Comparison of ENCODE assay signal across 8 cellular contexts in genomic region chr4:70838972-70839536, GRCh38.
A peak's percentile ranks its signal among the peaks of the same experiment; 100 is the strongest.
DNase-seq lines count a peak whose midpoint lies in the region; ATAC-seq and TF ChIP-seq lines count a peak whose summit lies in the region.

No MANE protein-coding gene starts in this region.

- ATAC-seq in GM19351 (IDR thresholded peaks at IDR 0.05; ENCODE audit: unreplicated experiment) (peak; percentile 55), HG03457 (IDR thresholded peaks at IDR 0.05; ENCODE audit: unreplicated experiment) (peak; percentile 54)

- DNase-seq in NOMO-1 treated with dmso at 0.1 percent for 144 hours (lab: John Stamatoyannopoulos, UW; ENCODE audit: unreplicated experiment) (peak; percentile 37), activated T-cell treated with anti-CD3 and anti-CD28 coated beads for 48 hours (ENCODE audit: low read depth) (peak; percentile 67), erythroblast (lab: John Stamatoyannopoulos, UW) (peak; percentile 85 to 88)
- peak; percentile 72 for DNase-seq in stimulated activated CD8-positive, alpha-beta memory T cell treated with anti-CD3 and anti-CD28 coated beads, Interleukin-4, amount 100 ng/mL, for 48 hours

- no peaks in the 10 kb centered on the region for H3K36me3 ChIP-seq in mucosa of stomach (ENCODE audit: control insufficient read depth, insufficient read depth, low read length)

- TF ChIP-seq CTCF in C4-2B (conservative IDR thresholded peaks at IDR 0.05) = no peak

- peak overlapping the region; percentile 71 for H3K9ac ChIP-seq in mucosa of stomach (ENCODE audit: low read length)

- no peaks in the 10 kb centered on the region for H3K27me3 ChIP-seq in mucosa of stomach (ENCODE audit: control insufficient read depth, insufficient read depth, low read length)

- H3K4me3 ChIP-seq in mucosa of stomach (ENCODE audit: low read length) = peak overlapping the region; percentile 51

- no peaks in the 10 kb centered on the region for H3K9me3 ChIP-seq in mucosa of stomach (ENCODE audit: control insufficient read depth, low read length)

- H3K4me1 ChIP-seq in mucosa of stomach (ENCODE audit: control insufficient read depth, insufficient read depth, low read length) = peaks cover 3% of the 10 kb centered on the region

- TF ChIP-seq POLR2A in erythroblast (IDR thresholded peaks at IDR 0.05; ENCODE audit: low read length) = no peak

- peak overlapping the region; percentile 96 for H3K27ac ChIP-seq in C4-2B

Comparison
In these comparisons a context has a peak if more than half of its experiments do, and no peak if none do; other contexts are left out.
1. Peak in every context shown above with its lines: DNase-seq, ATAC-seq, H3K4me3 ChIP-seq and H3K27ac ChIP-seq.